In genomic region chr9:17403539-17403938, GRCh38 we compare ENCODE assay signal across 28 cellular contexts.
"Had no signal": no experiment of that assay in that cellular context is flagged by ENCODE, and none has a peak within 500 bp of the region (broad histone marks: within the 10 kb centered on the region; RNA-seq: fewer than 3 reads in every experiment).

No MANE protein-coding gene starts in this region.

- H3K36me3 ChIP-seq: colonic mucosa, esophagus squamous epithelium, gastrocnemius medialis had no signal

- H3K9me3 ChIP-seq: colonic mucosa, esophagus muscularis mucosa, esophagus squamous epithelium, gastrocnemius medialis, gastroesophageal sphincter, heart left ventricle, heart right ventricle had no signal

- FAIRE-seq: colon, endometrium, endothelial cell of umbilical vein, frontal cortex had no signal

- H3K4me3 ChIP-seq: colonic mucosa, coronary artery, dorsolateral prefrontal cortex, esophagus muscularis mucosa, esophagus squamous epithelium, gastrocnemius medialis, gastroesophageal sphincter, heart left ventricle, heart right ventricle had no signal

- H3K27ac ChIP-seq: colonic mucosa, coronary artery, dorsolateral prefrontal cortex, epithelial cell of prostate, esophagus muscularis mucosa, esophagus squamous epithelium, foreskin keratinocyte, gastrocnemius medialis, gastroesophageal sphincter, heart left ventricle, heart right ventricle had no signal

- H3K4me1 ChIP-seq: colonic mucosa, esophagus muscularis mucosa, esophagus squamous epithelium, gastrocnemius medialis, gastroesophageal sphincter, heart left ventricle, heart right ventricle had no signal

- ATAC-seq: effector memory CD8-positive, alpha-beta T cell; esophagus mucosa; foreskin keratinocyte; gastrocnemius medialis; gastroesophageal sphincter; heart left ventricle; heart right ventricle had no signal

- DNase-seq: colonic mucosa; cortex of kidney; dermis blood vessel endothelial cell; dorsolateral prefrontal cortex; effector CD4-positive, alpha-beta T cell; effector CD8-positive, alpha-beta T cell; effector memory CD4-positive, alpha-beta T cell; effector memory CD8-positive, alpha-beta T cell; endodermal cell; erythroblast; esophagus squamous epithelium; foreskin fibroblast; foreskin keratinocyte; foreskin melanocyte; gastrocnemius medialis; glutamatergic neuron; head of caudate nucleus; heart left ventricle; heart right ventricle had no signal

- H3K27me3 ChIP-seq: colonic mucosa, dorsolateral prefrontal cortex, esophagus muscularis mucosa, esophagus squamous epithelium, foreskin keratinocyte, gastrocnemius medialis, gastroesophageal sphincter, heart left ventricle, heart right ventricle had no signal
